In the genomic region with DNA sequence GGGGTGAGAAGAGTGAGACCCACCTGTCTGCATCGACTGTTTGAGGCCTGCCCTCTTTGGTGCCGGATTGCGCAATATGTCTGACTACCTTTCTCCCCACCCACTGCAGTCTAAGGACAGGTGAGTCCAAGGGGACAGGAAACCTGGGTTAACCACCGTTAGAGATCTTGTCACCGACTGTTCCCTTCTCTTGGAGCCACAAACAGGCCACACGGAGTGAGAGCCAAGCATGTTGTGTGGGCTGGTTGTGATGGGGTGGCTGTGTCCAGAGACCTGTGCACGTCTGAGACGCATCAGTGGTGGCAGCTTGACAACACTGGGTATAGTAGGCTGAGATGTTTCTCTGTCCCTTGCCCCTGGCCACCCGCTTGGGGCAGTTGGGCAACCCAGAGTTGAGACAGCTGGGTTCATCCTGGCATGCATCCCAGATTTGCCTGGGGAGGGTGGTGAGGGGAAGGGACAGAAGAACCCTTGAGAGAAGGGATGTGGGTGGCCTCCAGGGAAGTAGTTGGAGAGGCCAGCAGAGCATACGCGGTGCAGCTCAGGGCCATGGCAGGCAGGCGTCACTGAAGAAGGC, we compare ENCODE assay signal across 10 cellular contexts. TPM values are rescaled to one million over a fixed set of nuclear protein-coding genes. Genes with fewer than 3 reads are reported as not detected.
DNase-seq lines count a peak whose midpoint lies in the region; ATAC-seq and TF ChIP-seq lines count a peak whose summit lies in the region.
"Had no signal": no experiment of that assay in that cellular context is flagged by ENCODE, and none has a peak within 500 bp of the region (broad histone marks: within the 10 kb centered on the region; RNA-seq: fewer than 3 reads in every experiment).

No MANE protein-coding gene starts in this region.

- no peaks in the 10 kb centered on the region for H3K27me3 ChIP-seq in layer of hippocampus (ENCODE audit: control insufficient read depth, insufficient read depth, low read length)
- H3K27me3 ChIP-seq in thoracic aorta (replicated peaks; ENCODE audit: insufficient read depth), result no peaks in the 10 kb centered on the region
- H3K27me3 ChIP-seq: neural progenitor cell had no signal

- no peaks in the 10 kb centered on the region for H3K9me3 Mint-ChIP-seq in activated T-helper 17 cell treated with anti-CD3 and anti-CD28 coated beads, Interleukin-2, amount 50 U/mL, for 72 hours

- H3K4me1 Mint-ChIP-seq in activated T-helper 17 cell treated with anti-CD3 and anti-CD28 coated beads, Interleukin-2, amount 50 U/mL, for 72 hours, result peaks cover 39% of the 10 kb centered on the region
- H3K4me1 Mint-ChIP-seq: neural progenitor cell had no signal

- H3K4me3 ChIP-seq in thoracic aorta, result no peak overlapping the region
- H3K4me3 ChIP-seq: neural progenitor cell had no signal

- no peaks in the 10 kb centered on the region for H3K36me3 ChIP-seq in thoracic aorta
- H3K36me3 ChIP-seq: neural progenitor cell had no signal

- peaks cover 38 to 72% of the 10 kb centered on the region in 2 donors for H3K4me1 ChIP-seq in thoracic aorta (ENCODE audit: control insufficient read depth in 1 of 2, low read depth in 2 of 2)
- H3K4me1 ChIP-seq: neural progenitor cell had no signal

- H3K36me3 Mint-ChIP-seq in activated T-helper 17 cell treated with anti-CD3 and anti-CD28 coated beads, Interleukin-2, amount 50 U/mL, for 72 hours (ENCODE audit: low read depth), result peaks cover 2% of the 10 kb centered on the region

- TF ChIP-seq CTCF in thoracic aorta (IDR thresholded peaks at IDR 0.05), result no peak

- peak; percentile 60 for ATAC-seq in activated T-helper 17 cell treated with anti-CD3 and anti-CD28 coated beads, Interleukin-2, amount 50 U/mL, for 72 hours (replicated peaks)
- ATAC-seq in thoracic aorta (ENCODE audit: insufficient number of reproducible peaks, low FRiP score, low read depth), result peak; percentile 26

- no peaks in the 10 kb centered on the region for H3K9me3 ChIP-seq in thoracic aorta

- H3K27ac ChIP-seq in layer of hippocampus (ENCODE audit: low read depth, low read length) (peak overlapping the region; percentile 60), thoracic aorta (no peak overlapping the region)
- H3K27ac ChIP-seq: 22Rv1, neural progenitor cell had no signal

- peak overlapping the region; percentile 84 for H3K27ac Mint-ChIP-seq in activated T-helper 17 cell treated with anti-CD3 and anti-CD28 coated beads, Interleukin-2, amount 50 U/mL, for 72 hours

- peak overlapping the region; percentile 6 for H3K4me3 Mint-ChIP-seq in activated T-helper 17 cell treated with anti-CD3 and anti-CD28 coated beads, Interleukin-2, amount 50 U/mL, for 72 hours
- H3K4me3 Mint-ChIP-seq: neural progenitor cell had no signal

- peak; percentile 66 for DNase-seq in DMS 273 (lab: John Stamatoyannopoulos, UW; ENCODE audit: unreplicated experiment)
- no peak for DNase-seq in DMS 273 treated with DMSO at 0.1 percent for 48 hours (lab: John Stamatoyannopoulos, UW)
- no peak for DNase-seq in thoracic aorta (ENCODE audit: low spot score)
- no peak for DNase-seq in GM03348 (ENCODE audit: low spot score)
- DNase-seq in NCI-H146 treated with DMSO at 0.1 percent for 48 hours (lab: John Stamatoyannopoulos, UW; ENCODE audit: unreplicated experiment), result no peak
- DNase-seq in kidney tubule cell (ENCODE audit: low spot score), result no peak

- no peaks in the 10 kb centered on the region for H3K27me3 Mint-ChIP-seq in activated T-helper 17 cell treated with anti-CD3 and anti-CD28 coated beads, Interleukin-2, amount 50 U/mL, for 72 hours

RNA-seq across cellular contexts. Expression of a gene that starts 21.4 kb away (rescaled TPM):
- total RNA-seq in activated T-helper 17 cell treated with anti-CD3 and anti-CD28 coated beads, Interleukin-2, amount 50 U/mL, for 72 hours, result 100 to 1,000 TPM; 204 to 207 TPM
- total RNA-seq in thoracic aorta, result 100 to 1,000 TPM; 235 to 252 TPM
